ENCODE assay signal across 18 cellular contexts in genomic region chr5:159056201-159056600, GRCh38. TPM values are rescaled to one million over a fixed set of nuclear protein-coding genes. Genes with fewer than 3 reads are reported as not detected.
DNase-seq lines count a peak whose midpoint lies in the region; ATAC-seq and TF ChIP-seq lines count a peak whose summit lies in the region.
"Had no signal": no experiment of that assay in that cellular context is flagged by ENCODE, and none has a peak within 500 bp of the region (broad histone marks: within the 10 kb centered on the region; RNA-seq: fewer than 3 reads in every experiment).

No MANE protein-coding gene starts in this region.

- 77% methylated on average over 3 of the region's 3 CpGs for WGBS in right lobe of liver (ENCODE audit: insufficient coverage, low coverage, low lambda C conversion rate, missing lambda C conversion rate)

- no peaks in the 10 kb centered on the region; the same call in 1 of the 2 replicates for H3K79me2 ChIP-seq in OCI-LY1 (ENCODE audit: insufficient read depth, low read length)

- H3K9me2 ChIP-seq in OCI-LY1 (ENCODE audit: low read depth, low read length) = no peaks in the 10 kb centered on the region

- peak overlapping the region; percentile 79 for H3K27ac Mint-ChIP-seq in stimulated activated naive B cell treated with anti-CD40 and anti-IgM and Interleukin-4, amounts not matched to agents 10 μg/mL and 1 μg/mL and 100 μg/mL, for 72 hours
- H3K27ac Mint-ChIP-seq: H9 had no signal

- 0 out of 2 replicates have a peak, but pooled peaks cover 5% of the 10 kb centered on the region for H3F3A ChIP-seq in OCI-LY1 (ENCODE audit: insufficient read depth, low read length)

- peaks cover 100% of the 10 kb centered on the region for H4K20me1 ChIP-seq in BLaER1
- no peaks in the 10 kb centered on the region for H4K20me1 ChIP-seq in OCI-LY1 (ENCODE audit: insufficient read depth, low read length)

- H3K9ac ChIP-seq in BLaER1 = no peak overlapping the region
- H3K9ac ChIP-seq in OCI-LY1 (ENCODE audit: low read length) = peak overlapping the region; percentile 39; the same call in 1 of the 2 replicates

- H3K27ac ChIP-seq in BLaER1 (no peak overlapping the region), OCI-LY1 (ENCODE audit: low read depth, low read length, poor library complexity, severe bottlenecking) (peak overlapping the region; percentile 97), right lobe of liver (no peak overlapping the region)
- H3K27ac ChIP-seq: HL-60, SK-N-MC had no signal

- no peak overlapping the region for H2AFZ ChIP-seq in OCI-LY1 (ENCODE audit: low read length)

- H3K9me3 ChIP-seq in BLaER1 (no peaks in the 10 kb centered on the region), OCI-LY1 (ENCODE audit: low read length) (no peaks in the 10 kb centered on the region), HAP-1 (no peaks in the 10 kb centered on the region), right lobe of liver (no peaks in the 10 kb centered on the region)
- H3K9me3 ChIP-seq: Caco-2 had no signal

- TF ChIP-seq CTCF in OCI-LY1 (IDR thresholded peaks at IDR 0.05; ENCODE audit: low read length) (no peak), right lobe of liver (IDR thresholded peaks at IDR 0.05) (no peak)

- H3K4me2 ChIP-seq in BLaER1 (peak overlapping the region; percentile 75), OCI-LY1 (ENCODE audit: low read length) (peak overlapping the region; percentile 40; the same call in 1 of the 2 replicates)

- no peaks in the 10 kb centered on the region for H3K9me3 Mint-ChIP-seq in stimulated activated naive B cell treated with anti-CD40 and anti-IgM and Interleukin-4, amounts not matched to agents 10 μg/mL and 1 μg/mL and 100 μg/mL, for 72 hours

- no peaks in the 10 kb centered on the region for H3K27me3 ChIP-seq in BLaER1
- no peaks in the 10 kb centered on the region for H3K27me3 ChIP-seq in OCI-LY1 (ENCODE audit: insufficient read depth, low read length)
- H3K27me3 ChIP-seq in HAP-1 (ENCODE audit: low read depth) = peaks cover 23% of the 10 kb centered on the region
- no peaks in the 10 kb centered on the region for H3K27me3 ChIP-seq in right lobe of liver

- DNase-seq in germinal center (ENCODE audit: low spot score) = peak; percentile 36
- no peak for DNase-seq in stimulated activated naive B cell treated with anti-CD40 and anti-IgM and Interleukin-4, amounts not matched to agents 10 μg/mL and 1 μg/mL and 100 μg/mL, for 72 hours
- no peak for DNase-seq in HAP-1 (ENCODE audit: low spot score in 2 of 2)
- no peak for DNase-seq in NCI-H2171 treated with DMSO at 0.1 percent for 48 hours (lab: John Stamatoyannopoulos, UW)
- DNase-seq in right lobe of liver = no peak
- DNase-seq: Caco-2, H9, NCI-H1436, NCI-H2029 treated with DMSO at 0.1 percent for 48 hours, NCI-H510A treated with DMSO at 0.1 percent for 48 hours had no signal

- H3K4me1 Mint-ChIP-seq in stimulated activated naive B cell treated with anti-CD40 and anti-IgM and Interleukin-4, amounts not matched to agents 10 μg/mL and 1 μg/mL and 100 μg/mL, for 72 hours = peaks cover 50 to 79% of the 10 kb centered on the region in 2 donors

- H3K36me3 Mint-ChIP-seq in stimulated activated naive B cell treated with anti-CD40 and anti-IgM and Interleukin-4, amounts not matched to agents 10 μg/mL and 1 μg/mL and 100 μg/mL, for 72 hours = peaks cover 12 to 30% of the 10 kb centered on the region in 2 donors

- H3K4me3 ChIP-seq in BLaER1 (no peak overlapping the region), OCI-LY1 (ENCODE audit: low read depth, low read length, poor library complexity, severe bottlenecking) (no peak overlapping the region), HAP-1 (no peak overlapping the region), right lobe of liver (no peak overlapping the region)
- H3K4me3 ChIP-seq: K562, SK-N-MC had no signal

- no peak for ATAC-seq in stimulated activated naive B cell treated with anti-CD40 and anti-IgM and Interleukin-4, amounts not matched to agents 10 μg/mL and 1 μg/mL and 100 μg/mL, for 72 hours (replicated peaks)
- ATAC-seq in GM19455 (IDR thresholded peaks at IDR 0.05; ENCODE audit: unreplicated experiment) = no peak
- no peak for ATAC-seq in right lobe of liver
- ATAC-seq: K562, Panc1, Right ventricle myocardium inferior had no signal

- peak overlapping the region in 1 of 2 donors; percentile 35 for H3K4me3 Mint-ChIP-seq in stimulated activated naive B cell treated with anti-CD40 and anti-IgM and Interleukin-4, amounts not matched to agents 10 μg/mL and 1 μg/mL and 100 μg/mL, for 72 hours
- H3K4me3 Mint-ChIP-seq: H9 had no signal

- in situ Hi-C loops in HAP-1 (cut with MboI; ENCODE audit: low sequenced_read_pairs) = no loop called here

- peaks cover 84% of the 10 kb centered on the region for H3K36me3 ChIP-seq in BLaER1
- H3K36me3 ChIP-seq in OCI-LY1 (ENCODE audit: insufficient read depth, low read length) = no peaks in the 10 kb centered on the region
- H3K36me3 ChIP-seq in HAP-1 (replicated peaks) = no peaks in the 10 kb centered on the region
- no peaks in the 10 kb centered on the region for H3K36me3 ChIP-seq in right lobe of liver

- intact Hi-C loops in right lobe of liver (cut with DNase I) = no loop called here

- H3K4me1 ChIP-seq in BLaER1 = peaks cover 99% of the 10 kb centered on the region
- peaks cover 99% of the 10 kb centered on the region for H3K4me1 ChIP-seq in OCI-LY1 (ENCODE audit: insufficient read depth, low read length, severe bottlenecking)
- no peaks in the 10 kb centered on the region for H3K4me1 ChIP-seq in HAP-1
- H3K4me1 ChIP-seq in right lobe of liver = no peaks in the 10 kb centered on the region
- H3K4me1 ChIP-seq: Caco-2 had no signal

- TF ChIP-seq POLR2A in right lobe of liver (IDR thresholded peaks at IDR 0.05) = no peak

- no peaks in the 10 kb centered on the region for H3K27me3 Mint-ChIP-seq in stimulated activated naive B cell treated with anti-CD40 and anti-IgM and Interleukin-4, amounts not matched to agents 10 μg/mL and 1 μg/mL and 100 μg/mL, for 72 hours

RNA-seq across cellular contexts. Expression of gene EBF1, which starts 43.5 kb away (rescaled TPM):
- total RNA-seq in right lobe of liver = under 1 TPM; 0.06 to 0.51 (median 0.26) TPM
- total RNA-seq: Caco-2, H9 had no signal
